Comparison of ENCODE assay signal across 24 cellular contexts in the genomic region with DNA sequence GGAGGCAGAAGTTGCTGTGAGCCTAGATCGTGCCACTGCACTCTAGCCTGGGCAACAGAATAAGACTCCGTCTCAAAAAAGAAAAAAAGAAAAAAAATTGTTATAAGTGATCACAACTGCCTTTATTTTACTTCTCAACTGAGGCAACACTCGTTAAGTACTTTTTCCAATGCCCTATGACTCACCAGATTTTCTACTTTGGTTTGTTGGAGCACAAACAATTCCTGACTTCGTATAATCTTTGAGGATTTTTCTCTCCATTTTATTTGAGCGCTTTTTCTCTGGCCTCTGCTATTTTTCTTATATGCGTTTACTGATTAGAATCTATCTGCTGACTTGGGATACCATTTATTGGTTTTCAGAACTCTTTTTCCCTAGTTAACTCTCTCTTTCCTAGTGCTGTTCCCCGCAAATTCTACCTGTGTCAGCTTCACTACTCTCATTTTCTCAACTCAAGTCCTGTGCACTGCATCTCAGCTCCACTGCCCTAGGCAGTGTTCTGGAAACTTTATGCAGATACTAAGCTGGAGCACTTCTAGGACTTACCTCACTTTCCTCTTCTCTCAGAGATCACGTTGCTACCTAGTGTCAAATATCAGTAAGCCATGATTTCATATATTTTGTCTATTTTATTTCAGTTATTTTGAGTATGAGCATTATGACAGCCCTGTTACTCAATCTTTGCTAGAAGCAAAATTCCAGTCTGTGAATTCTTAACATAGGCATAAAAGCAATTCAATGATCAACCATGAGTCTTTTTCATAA.
DNase-seq lines count a peak whose midpoint lies in the region; ATAC-seq and TF ChIP-seq lines count a peak whose summit lies in the region.
"Had no signal": no experiment of that assay in that cellular context is flagged by ENCODE, and none has a peak within 500 bp of the region (broad histone marks: within the 10 kb centered on the region; RNA-seq: fewer than 3 reads in every experiment).

No MANE protein-coding gene starts in this region.

- in situ Hi-C loops in GM23248 (cut with MboI) = no loop called here

- no peaks in the 10 kb centered on the region; the same call in 1 of the 2 replicates for H3K36me3 ChIP-seq in GM23248 (ENCODE audit: low read depth)
- H3K36me3 ChIP-seq in SU-DHL-6 (ENCODE audit: low read length) = no peaks in the 10 kb centered on the region
- H3K36me3 ChIP-seq: esophagus muscularis mucosa, upper lobe of right lung had no signal

- peaks cover 29% of the 10 kb centered on the region for H3K4me1 ChIP-seq in GM23248 (ENCODE audit: insufficient read depth)
- H3K4me1 ChIP-seq: body of pancreas, esophagus muscularis mucosa, upper lobe of right lung had no signal

- no peaks in the 10 kb centered on the region for H3K9me2 ChIP-seq in GM23248 (ENCODE audit: insufficient read depth)
- no peaks in the 10 kb centered on the region for H3K9me2 ChIP-seq in SU-DHL-6 (replicated peaks; ENCODE audit: insufficient read depth, low read length)

- H3K27me3 ChIP-seq in GM23248 (replicated peaks; ENCODE audit: insufficient read depth) = no peaks in the 10 kb centered on the region
- H3K27me3 ChIP-seq in SU-DHL-6 (ENCODE audit: low read length) = no peaks in the 10 kb centered on the region
- H3K27me3 ChIP-seq: body of pancreas, esophagus muscularis mucosa, upper lobe of right lung had no signal

- H2AFZ ChIP-seq in GM23248 = peak overlapping the region; percentile 64
- H2AFZ ChIP-seq in SU-DHL-6 (ENCODE audit: low read depth, low read length, severe bottlenecking) = peak overlapping the region; percentile 64

- peaks cover 0 to 3% of the 10 kb centered on the region in 2 donors for H3K9me3 Mint-ChIP-seq in activated naive CD4-positive, alpha-beta T cell treated with anti-CD3 and anti-CD28 coated beads, Interleukin-2, amount 50 U/mL, for 72 hours
- H3K9me3 Mint-ChIP-seq: activated CD4-positive, alpha-beta memory T cell treated with anti-CD3 and anti-CD28 coated beads, Interleukin-2, amount 10 ng/mL, durations not matched to agents 7 days and 5 days had no signal

- H3K4me3 ChIP-seq in GM23248 (no peak overlapping the region), SU-DHL-6 (ENCODE audit: insufficient read depth, low read length, poor library complexity, severe bottlenecking) (no peak overlapping the region)
- H3K4me3 ChIP-seq: body of pancreas, esophagus muscularis mucosa, GM12878, upper lobe of right lung had no signal

- no peak for TF ChIP-seq CTCF in SU-DHL-6 (IDR thresholded peaks at IDR 0.05; ENCODE audit: insufficient read depth, low read length, poor library complexity, severe bottlenecking)

- no peaks in the 10 kb centered on the region for H4K20me1 ChIP-seq in GM23248 (ENCODE audit: insufficient read depth)
- no peaks in the 10 kb centered on the region for H4K20me1 ChIP-seq in SU-DHL-6 (ENCODE audit: low read depth, low read length)

- H3K9me3 ChIP-seq in GM23248 (ENCODE audit: low read depth) = no peaks in the 10 kb centered on the region
- no peaks in the 10 kb centered on the region for H3K9me3 ChIP-seq in SU-DHL-6 (ENCODE audit: insufficient read depth, low read length)
- H3K9me3 ChIP-seq: body of pancreas, upper lobe of right lung had no signal

- H3K79me2 ChIP-seq in GM23248 (ENCODE audit: insufficient read depth) (no peaks in the 10 kb centered on the region), SU-DHL-6 (ENCODE audit: insufficient read depth, low read length) (no peaks in the 10 kb centered on the region)

- H3K4me2 ChIP-seq in GM23248 (ENCODE audit: unreplicated experiment) (peak overlapping the region; percentile 1), SU-DHL-6 (ENCODE audit: low read depth, low read length, poor library complexity, severe bottlenecking) (no peak overlapping the region)

- H3K27ac Mint-ChIP-seq in activated naive CD4-positive, alpha-beta T cell treated with anti-CD3 and anti-CD28 coated beads, Interleukin-2, amount 50 U/mL, for 72 hours = no peak overlapping the region
- H3K27ac Mint-ChIP-seq: activated CD4-positive, alpha-beta memory T cell treated with anti-CD3 and anti-CD28 coated beads, Interleukin-2, amount 10 ng/mL, durations not matched to agents 7 days and 5 days; T-cell had no signal

- WGBS in GM23248 (ENCODE audit: low coverage in 1 of 2, low lambda C conversion rate in 2 of 2, missing lambda C conversion rate in 2 of 2), 2 experiments = 90 to 92% methylated on average over 8 of the region's 8 CpGs

- H3K9ac ChIP-seq in GM23248 = no peak overlapping the region
- H3K9ac ChIP-seq in SU-DHL-6 (ENCODE audit: low read length) = no peak overlapping the region

- H3F3A ChIP-seq in GM23248 (ENCODE audit: insufficient read depth) (no peaks in the 10 kb centered on the region), SU-DHL-6 (ENCODE audit: insufficient read depth) (no peaks in the 10 kb centered on the region)

- no peak overlapping the region for H3K27ac ChIP-seq in GM23248
- H3K27ac ChIP-seq in SU-DHL-6 (ENCODE audit: low read depth, low read length) = no peak overlapping the region
- H3K27ac ChIP-seq: body of pancreas, esophagus muscularis mucosa, upper lobe of right lung had no signal

- peak; percentile 24 for DNase-seq in GM23248
- peak; percentile 26 for DNase-seq in fibroblast of peridontal ligament (ENCODE audit: extremely low read depth)
- DNase-seq in renal cortical epithelial cell (ENCODE audit: low read depth) = peak; percentile 73
- DNase-seq in COR-L47 (lab: John Stamatoyannopoulos, UW) = no peak
- DNase-seq in SK-N-DZ (ENCODE audit: low spot score) = no peak
- DNase-seq in glomerular visceral epithelial cell (ENCODE audit: extremely low spot score) = no peak
- no peak for DNase-seq in activated naive CD4-positive, alpha-beta T cell treated with anti-CD3 and anti-CD28 coated beads, Interleukin-2, amount 50 U/mL, for 72 hours (ENCODE audit: low spot score in 2 of 2)
- DNase-seq: activated CD4-positive, alpha-beta memory T cell treated with anti-CD3 and anti-CD28 coated beads, Interleukin-2, amount 10 ng/mL, durations not matched to agents 7 days and 5 days; activated CD4-positive, CD25-positive, alpha-beta regulatory T cell treated with anti-CD3 and anti-CD28 coated beads, Interleukin-2, amount 50 U/mL, for 72 hours; activated effector memory CD4-positive, alpha-beta T cell treated with Interleukin-2 at 50 U/mL for 16 hours; body of pancreas; DMS79; effector CD8-positive, alpha-beta T cell; H7; kidney glomerular epithelial cell; NCI-H1417; NCI-H2107; NCI-H446 treated with DMSO at 0.1 percent for 48 hours; SHP77; T-cell; upper lobe of right lung had no signal

- no peak for ATAC-seq in activated naive CD4-positive, alpha-beta T cell treated with anti-CD3 and anti-CD28 coated beads, Interleukin-2, amount 50 U/mL, for 72 hours
- ATAC-seq: body of pancreas, GM12878, T-cell, upper lobe of right lung had no signal

- peaks cover 0 to 5% of the 10 kb centered on the region in 2 donors for H3K36me3 Mint-ChIP-seq in activated naive CD4-positive, alpha-beta T cell treated with anti-CD3 and anti-CD28 coated beads, Interleukin-2, amount 50 U/mL, for 72 hours
- H3K36me3 Mint-ChIP-seq: T-cell had no signal

Comparison
In these comparisons a context has a peak if more than half of its experiments do, and no peak if none do; other contexts are left out.
1. DNase-seq: peak in GM23248 (single experiment), fibroblast of peridontal ligament (single experiment) and renal cortical epithelial cell (single experiment); none in COR-L47 (single experiment), SK-N-DZ (single experiment), glomerular visceral epithelial cell (single experiment) and activated naive CD4-positive, alpha-beta T cell treated with anti-CD3 and anti-CD28 coated beads, Interleukin-2, amount 50 U/mL, for 72 hours (0 of 2).